Comparison of ENCODE assay signal across 16 cellular contexts in genomic region chr12:118611295-118611694, GRCh38.
DNase-seq lines count a peak whose midpoint lies in the region; ATAC-seq and TF ChIP-seq lines count a peak whose summit lies in the region.
"Had no signal": no experiment of that assay in that cellular context is flagged by ENCODE, and none has a peak within 500 bp of the region (broad histone marks: within the 10 kb centered on the region; RNA-seq: fewer than 3 reads in every experiment).

No MANE protein-coding gene starts in this region.

- H3K9me3 ChIP-seq in Caco-2 (no peaks in the 10 kb centered on the region), mesenchymal stem cell (ENCODE audit: control insufficient read depth, low read length) (peaks cover 3% of the 10 kb centered on the region)

- H3K4me3 ChIP-seq in Caco-2 (ENCODE audit: low read depth, low read length) (no peak overlapping the region), mesenchymal stem cell (ENCODE audit: insufficient read depth in 1 of 2, low read depth in 1 of 2, low read length in 2 of 2) (no peak overlapping the region)

- DNase-seq in HT1080 (ENCODE audit: low read depth) (peak; percentile 3), RPMI7951 (ENCODE audit: low read depth) (peak; percentile 13), iPS-NIHi11 (ENCODE audit: low spot score) (peak; percentile 54), pulmonary artery endothelial cell (ENCODE audit: low read depth, low spot score) (peak; percentile 1), Caco-2 (no peak), mesenchymal stem cell (no peak)
- no peak for DNase-seq in activated T-cell treated with anti-CD3 and anti-CD28 coated beads, Interleukin-2, amount 50 U/mL, for 1 hour
- DNase-seq: central memory CD4-positive, alpha-beta T cell; foreskin keratinocyte; naive thymus-derived CD4-positive, alpha-beta T cell; NCI-H187; NCI-H446 treated with DMSO at 0.1 percent for 48 hours; stimulated activated CD4-positive, alpha-beta T cell treated with anti-CD3 and anti-CD28 coated beads, Interleukin-1b, Interleukin-23, amount 100 ng/mL, for 48 hours; SW 1271 had no signal

- no peak overlapping the region for H3K27ac Mint-ChIP-seq in Caco-2 (ENCODE audit: unreplicated experiment)
- H3K27ac Mint-ChIP-seq: naive thymus-derived CD4-positive, alpha-beta T cell had no signal

- no peak for TF ChIP-seq CTCF in Caco-2 (IDR thresholded peaks at IDR 0.05; ENCODE audit: insufficient read depth in 1 of 2, low read depth in 1 of 2, low read length in 1 of 2, severe bottlenecking in 1 of 2, unreplicated experiment in 1 of 2)

- H2AFZ ChIP-seq in mesenchymal stem cell (ENCODE audit: low read depth, low read length) = no peak overlapping the region

- no peaks in the 10 kb centered on the region for H3K36me3 Mint-ChIP-seq in Caco-2 (ENCODE audit: insufficient read depth, unreplicated experiment)
- H3K36me3 Mint-ChIP-seq: naive thymus-derived CD4-positive, alpha-beta T cell had no signal

- no peaks in the 10 kb centered on the region for H3K79me1 ChIP-seq in mesenchymal stem cell (replicated peaks; ENCODE audit: low read length, poor library complexity, severe bottlenecking)

- H3K36me3 ChIP-seq in Caco-2 (ENCODE audit: control insufficient read depth, insufficient read depth, low read length) (no peaks in the 10 kb centered on the region), mesenchymal stem cell (ENCODE audit: control insufficient read depth in 1 of 2, insufficient read depth in 2 of 2, low read depth in 1 of 2, low read length in 2 of 2) (no peaks in the 10 kb centered on the region)

- H3K27me3 ChIP-seq in Caco-2 (replicated peaks; ENCODE audit: control insufficient read depth, insufficient read depth, low read length) = no peaks in the 10 kb centered on the region; the same call in 1 of the 2 replicates
- no peaks in the 10 kb centered on the region for H3K27me3 ChIP-seq in mesenchymal stem cell (ENCODE audit: control insufficient read depth in 1 of 2, insufficient read depth in 1 of 2, low read length in 2 of 2)
- H3K27me3 ChIP-seq: foreskin keratinocyte had no signal

- no peak overlapping the region for H4K91ac ChIP-seq in mesenchymal stem cell (ENCODE audit: low read length)

- no peak overlapping the region for H2AK5ac ChIP-seq in mesenchymal stem cell (ENCODE audit: low read length, severe bottlenecking)

- CTCF ChIA-PET in Caco-2 (lab: Charles Lee) = no interaction called here

- H4K8ac ChIP-seq in mesenchymal stem cell (ENCODE audit: low read length) = no peak overlapping the region

- no peak overlapping the region for H2BK120ac ChIP-seq in mesenchymal stem cell (ENCODE audit: low read depth, low read length)

- peaks cover 8% of the 10 kb centered on the region for H3K9me3 Mint-ChIP-seq in Caco-2 (ENCODE audit: unreplicated experiment)

- no peak overlapping the region for H2BK12ac ChIP-seq in mesenchymal stem cell (ENCODE audit: low read length in 2 of 2)

- H3K27me3 Mint-ChIP-seq in Caco-2 (ENCODE audit: insufficient read depth, unreplicated experiment) = peaks cover 22% of the 10 kb centered on the region

- H3K18ac ChIP-seq in mesenchymal stem cell (ENCODE audit: low read depth in 1 of 2, low read length in 2 of 2) = no peak overlapping the region

- H3K4me1 Mint-ChIP-seq in Caco-2 (ENCODE audit: low read depth, unreplicated experiment) = no peaks in the 10 kb centered on the region
- H3K4me1 Mint-ChIP-seq: naive thymus-derived CD4-positive, alpha-beta T cell had no signal

- no peak overlapping the region for H3K4me3 Mint-ChIP-seq in Caco-2 (ENCODE audit: unreplicated experiment)
- H3K4me3 Mint-ChIP-seq: naive thymus-derived CD4-positive, alpha-beta T cell had no signal

- no peak overlapping the region for H2BK15ac ChIP-seq in mesenchymal stem cell (ENCODE audit: low read depth, poor library complexity, severe bottlenecking)

- H3K4ac ChIP-seq in mesenchymal stem cell (ENCODE audit: low read depth in 1 of 2, low read length in 2 of 2) = no peak overlapping the region

- 68% methylated on average over 9 of the region's 9 CpGs for WGBS in mesenchymal stem cell

- intact Hi-C loops in Caco-2 (cut with micrococcal nuclease; ENCODE audit: unreplicated experiment) = no loop called here

- no peak overlapping the region for H2BK5ac ChIP-seq in mesenchymal stem cell (ENCODE audit: low read depth, low read length, poor library complexity, severe bottlenecking)

- no peak overlapping the region for H3K14ac ChIP-seq in mesenchymal stem cell (ENCODE audit: low read length in 2 of 2)

- no peak overlapping the region for H3K9ac ChIP-seq in mesenchymal stem cell (ENCODE audit: low read length)

- POLR2A ChIA-PET in Caco-2 (lab: Charles Lee) = no interaction called here

- H3K27ac ChIP-seq in mesenchymal stem cell (ENCODE audit: low read length, poor library complexity, severe bottlenecking) = no peak overlapping the region
- H3K27ac ChIP-seq: foreskin keratinocyte had no signal

- BruUV-seq in Caco-2 (replicated peaks; lab: Mats Ljungman, UMichigan) = no TSS peak

- H3K4me1 ChIP-seq in Caco-2 = no peaks in the 10 kb centered on the region
- no peaks in the 10 kb centered on the region for H3K4me1 ChIP-seq in mesenchymal stem cell (ENCODE audit: control insufficient read depth, insufficient read depth, low read depth, low read length)
- H3K4me1 ChIP-seq: foreskin keratinocyte had no signal

- H3K23ac ChIP-seq in mesenchymal stem cell (ENCODE audit: low read length in 2 of 2) = no peak overlapping the region

- H3K4me2 ChIP-seq in mesenchymal stem cell (ENCODE audit: low read length, poor library complexity, severe bottlenecking) = no peak overlapping the region

- no peak for ATAC-seq in GM18873 (IDR thresholded peaks at IDR 0.05; ENCODE audit: low FRiP score, unreplicated experiment)
- ATAC-seq: foreskin keratinocyte; naive thymus-derived CD4-positive, alpha-beta T cell; sciatic nerve had no signal

Comparison
In these comparisons a context has a peak if more than half of its experiments do, and no peak if none do; other contexts are left out.
1. DNase-seq: peak in HT1080 (single experiment), RPMI7951 (single experiment), iPS-NIHi11 (single experiment) and pulmonary artery endothelial cell (single experiment); none in Caco-2 (0 of 2), activated T-cell treated with anti-CD3 and anti-CD28 coated beads, Interleukin-2, amount 50 U/mL, for 1 hour (single experiment) and mesenchymal stem cell (single experiment).